ENCODE assay signal across 14 cellular contexts in the genomic region with DNA sequence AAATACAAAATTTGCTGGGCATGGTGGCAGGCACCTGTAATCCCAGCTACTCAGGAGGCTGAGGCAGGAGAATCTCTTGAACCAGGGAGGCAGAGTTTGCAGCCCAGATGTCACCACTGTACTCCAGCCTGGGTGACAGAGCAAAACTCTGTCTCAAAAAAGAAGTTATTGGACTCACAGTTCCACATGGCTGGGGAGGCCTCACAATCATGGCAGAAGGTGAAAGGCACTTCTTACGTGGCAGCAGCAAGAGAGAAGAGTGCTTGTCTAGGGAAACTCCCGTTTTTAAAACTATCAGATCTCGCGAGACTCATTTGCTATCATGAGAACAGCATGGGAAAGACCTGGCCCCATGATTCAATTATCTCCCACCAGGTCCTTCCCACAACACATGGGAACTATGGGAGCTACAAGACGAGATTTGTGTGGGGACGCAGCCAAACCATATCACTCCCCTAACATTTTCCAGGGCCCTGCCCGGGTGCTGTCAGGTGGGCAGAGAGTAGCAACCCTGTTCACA. TPM values are rescaled to one million over a fixed set of nuclear protein-coding genes. Genes with fewer than 3 reads are reported as not detected.
"Had no signal": no experiment of that assay in that cellular context is flagged by ENCODE, and none has a peak within 500 bp of the region (broad histone marks: within the 10 kb centered on the region; RNA-seq: fewer than 3 reads in every experiment).

No MANE protein-coding gene starts in this region.

RNA-seq across cellular contexts. Expression of a gene that starts 19.7 kb away (rescaled TPM):
- total RNA-seq: activated CD4-positive, alpha-beta memory T cell treated with anti-CD3 and anti-CD28 coated beads, Interleukin-2, amount 10 ng/mL, durations not matched to agents 7 days and 5 days; activated CD4-positive, alpha-beta T cell treated with anti-CD3 and anti-CD28 coated beads, Interleukin-2, amount 10 ng/mL, durations not matched to agents 7 days and 5 days; activated naive CD4-positive, alpha-beta T cell treated with anti-CD3 and anti-CD28 coated beads, Interleukin-2, amount 50 U/mL, for 72 hours; activated naive CD8-positive, alpha-beta T cell treated with anti-CD3 and anti-CD28 coated beads, Interleukin-2, amount 10 ng/mL, durations not matched to agents 7 days and 5 days; activated T-cell treated with anti-CD3 and anti-CD28 coated beads, Interleukin-2, amount 50 U/mL, for 72 hours; bronchial epithelial cell; dermis microvascular lymphatic vessel endothelial cell; endothelial cell of umbilical vein; fibroblast of lung; fibroblast of villous mesenchyme; glomerular endothelial cell; T-cell; T-helper 2 cell treated with Interferon-gamma antibody and Interleukin-4, amounts not matched to agents 100 ng/mL and 5 ng/mL, for 36 hours; WTC11 had no signal
- polyA plus RNA-seq: endothelial cell of umbilical vein had no signal
